Comparison of ENCODE assay signal across 8 cellular contexts in genomic region chr2:112692496-112692911, GRCh38. TPM values are rescaled to one million over a fixed set of nuclear protein-coding genes. Genes with fewer than 3 reads are reported as not detected.
DNase-seq lines count a peak whose midpoint lies in the region; ATAC-seq and FAIRE-seq lines count a peak whose summit lies in the region.

No MANE protein-coding gene starts in this region.

- peak; percentile 96 for FAIRE-seq in HTR-8/SVneo (lab: Jason Lieb, UNC)

- H3K36me3 ChIP-seq in SJSA1: no peaks in the 10 kb centered on the region

- DNase-seq in Daoy (ENCODE audit: low read depth) (peak; percentile 94), HTR-8/SVneo (ENCODE audit: insufficient read length, low spot score) (peak; percentile 92), SJSA1 (ENCODE audit: low read depth in 1 of 2, low spot score in 2 of 2) (peak; percentile 60 to 77), amniotic epithelial cell (ENCODE audit: low read depth) (peak; percentile 98), immature natural killer cell (peak; percentile 39 to 54 (median 45))
- DNase-seq in stimulated activated CD8-positive, alpha-beta memory T cell treated with anti-CD3 and anti-CD28 coated beads, Interleukin-12 subunit alpha, Interleukin-12 subunit beta, amount 100 ng/mL, for 24 hours (ENCODE audit: extremely low read depth): peak; percentile 8

- no peak overlapping the region for H3K4me3 ChIP-seq in SJSA1

- no peaks in the 10 kb centered on the region for H3K9me3 ChIP-seq in SJSA1 (replicated peaks)

- H3K4me1 ChIP-seq in SJSA1 (replicated peaks): peaks cover 47% of the 10 kb centered on the region

- peak overlapping the region; percentile 42 to 78 (median 52) for H3K4me3 Mint-ChIP-seq in immature natural killer cell

- H3K27ac ChIP-seq in SJSA1: peak overlapping the region; percentile 47

- no peaks in the 10 kb centered on the region for H3K27me3 ChIP-seq in SJSA1 (replicated peaks)

- no peaks in the 10 kb centered on the region for H3K9me3 Mint-ChIP-seq in immature natural killer cell

- peak; percentile 91 for ATAC-seq in GM21576 (IDR thresholded peaks at IDR 0.05; ENCODE audit: unreplicated experiment)
- no peak for ATAC-seq in GM21529 (IDR thresholded peaks at IDR 0.05; ENCODE audit: unreplicated experiment)

- peaks cover 41 to 54% of the 10 kb centered on the region in 2 donors for H3K4me1 Mint-ChIP-seq in immature natural killer cell

- H3K36me3 Mint-ChIP-seq in immature natural killer cell: no peaks in the 10 kb centered on the region

- H3K27me3 Mint-ChIP-seq in immature natural killer cell (ENCODE audit: low read depth in 3 of 3): peaks cover 0 to 2% (median 1%) of the 10 kb centered on the region in 3 donors

- H3K27ac Mint-ChIP-seq in immature natural killer cell: peak overlapping the region; percentile 44 to 89 (median 69)

RNA-seq across cellular contexts. Expression of gene NT5DC4, which starts 28.3 kb away (rescaled TPM):
- not detected in 2 replicates for total RNA-seq in Daoy (2014; rRNA removed; shearing (Covaris generic))
- not detected in 2 replicates for total RNA-seq in SJSA1 (2014; rRNA removed; shearing (Covaris generic))
- under 1 TPM in 1 of 3 donors, not detected in 2; 0.24 TPM for polyA plus RNA-seq in immature natural killer cell

RNA-seq across cellular contexts. Expression of gene SLC20A1, which starts 46.8 kb away (rescaled TPM):
- total RNA-seq in Daoy (2014; rRNA removed; shearing (Covaris generic)): 58.4 and 71.2 TPM in 2 replicates
- total RNA-seq in SJSA1 (2014; rRNA removed; shearing (Covaris generic)): 47.4 and 48.3 TPM in 2 replicates
- polyA plus RNA-seq in immature natural killer cell: 10 to 100 TPM; 34.4 to 77.5 (median 73.1) TPM

Comparison
In these comparisons a context has a peak if more than half of its experiments do, and no peak if none do; other contexts are left out.
1. DNase-seq: peak in every context shown above with its lines; median percentile 98 in amniotic epithelial cell; 94 in Daoy; 92 in HTR-8/SVneo; 68 in SJSA1; 45 in immature natural killer cell; 8 in stimulated activated CD8-positive, alpha-beta memory T cell treated with anti-CD3 and anti-CD28 coated beads, Interleukin-12 subunit alpha, Interleukin-12 subunit beta, amount 100 ng/mL, for 24 hours.